Comparison of ENCODE assay signal across 21 cellular contexts in the genomic region with DNA sequence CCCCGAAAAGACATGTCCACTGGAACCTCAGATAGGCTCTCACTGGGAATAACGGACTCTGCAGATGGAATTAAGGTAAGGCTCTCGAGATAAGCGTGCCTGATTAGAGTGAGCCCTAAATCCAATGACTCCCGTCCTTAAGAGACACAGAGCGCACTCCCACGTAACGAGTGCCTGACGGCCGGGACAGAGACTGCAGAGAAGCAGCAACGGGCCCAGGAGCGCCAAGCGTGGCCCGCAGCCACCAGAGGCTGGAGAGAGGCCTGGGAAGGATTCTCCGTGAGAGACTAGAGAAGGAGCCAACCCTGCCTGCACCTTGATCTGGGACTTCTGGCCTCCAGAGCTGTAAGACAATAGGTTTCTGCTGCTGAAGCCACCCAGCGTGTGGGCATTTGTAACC.
"Had no signal": no experiment of that assay in that cellular context is flagged by ENCODE, and none has a peak within 500 bp of the region (broad histone marks: within the 10 kb centered on the region; RNA-seq: fewer than 3 reads in every experiment).

No MANE protein-coding gene starts in this region.

- H3K4me2 ChIP-seq: smooth muscle cell had no signal

- H3K4me3 ChIP-seq: body of pancreas, left lung, pancreas, smooth muscle cell, transverse colon, uterus had no signal

- H3K27me3 ChIP-seq: body of pancreas, foreskin keratinocyte, left lung, neutrophil, pancreas, transverse colon, uterus had no signal

- H3K4me1 ChIP-seq: pancreas, uterus had no signal

- H3K36me3 Mint-ChIP-seq: stimulated activated memory B cell treated with anti-CD40 and anti-IgM and Interleukin-4, amounts not matched to agents 10 μg/mL and 1 μg/mL and 100 μg/mL, for 72 hours had no signal

- H3K4me1 Mint-ChIP-seq: activated CD4-positive, alpha-beta memory T cell treated with anti-CD3 and anti-CD28 coated beads, Interleukin-2, amount 10 ng/mL, durations not matched to agents 7 days and 5 days; activated CD4-positive, alpha-beta T cell treated with anti-CD3 and anti-CD28 coated beads, Interleukin-2, amount 10 ng/mL, durations not matched to agents 24 days and 14 days had no signal

- H3K36me3 ChIP-seq: left lung, neutrophil, pancreas, transverse colon, uterus had no signal

- DNase-seq: activated CD4-positive, alpha-beta memory T cell treated with anti-CD3 and anti-CD28 coated beads, Interleukin-2, amount 10 ng/mL, durations not matched to agents 7 days and 5 days; activated CD4-positive, alpha-beta T cell treated with anti-CD3 and anti-CD28 coated beads, Interleukin-2, amount 10 ng/mL, durations not matched to agents 24 days and 14 days; activated effector memory CD4-positive, alpha-beta T cell treated with Interleukin-2 at 50 U/mL for 16 hours; activated naive CD4-positive, alpha-beta T cell treated with anti-CD3 and anti-CD28 coated beads for 36 hours; activated T-cell treated with anti-CD3 and anti-CD28 coated beads, Interleukin-2, amount 50 U/mL, for 72 hours; body of pancreas; effector CD4-positive, alpha-beta T cell; foreskin keratinocyte; glutamatergic neuron; hippocampal formation; kidney glomerular epithelial cell; left lung; naive thymus-derived CD4-positive, alpha-beta T cell; pancreas; stimulated activated CD4-positive, alpha-beta T cell treated with anti-CD3 and anti-CD28 coated beads, Interleukin-15, amount 100 ng/mL, for 24 hours; transverse colon; uterus had no signal

- H3K27me3 Mint-ChIP-seq: activated CD4-positive, alpha-beta memory T cell treated with anti-CD3 and anti-CD28 coated beads, Interleukin-2, amount 10 ng/mL, durations not matched to agents 7 days and 5 days; activated CD4-positive, alpha-beta T cell treated with anti-CD3 and anti-CD28 coated beads, Interleukin-2, amount 10 ng/mL, durations not matched to agents 24 days and 14 days had no signal

- H3K27ac ChIP-seq: body of pancreas, foreskin keratinocyte, left lung, neutrophil, pancreas, transverse colon, uterus had no signal

- H3K9me3 ChIP-seq: body of pancreas, left lung, neutrophil, pancreas, transverse colon, uterus had no signal

- H3K27ac Mint-ChIP-seq: activated CD4-positive, alpha-beta memory T cell treated with anti-CD3 and anti-CD28 coated beads, Interleukin-2, amount 10 ng/mL, durations not matched to agents 7 days and 5 days; activated CD4-positive, alpha-beta T cell treated with anti-CD3 and anti-CD28 coated beads, Interleukin-2, amount 10 ng/mL, durations not matched to agents 24 days and 14 days; activated naive CD4-positive, alpha-beta T cell treated with anti-CD3 and anti-CD28 coated beads for 36 hours; activated T-cell treated with anti-CD3 and anti-CD28 coated beads, Interleukin-2, amount 50 U/mL, for 72 hours; dendritic cell treated with granulocyte-macrophage colony-stimulating factor and Interleukin-4, amounts not matched to agents 40 ng/mL and 50 ng/mL, for 4 days; naive thymus-derived CD4-positive, alpha-beta T cell; stimulated activated memory B cell treated with anti-CD40 and anti-IgM and Interleukin-4, amounts not matched to agents 10 μg/mL and 1 μg/mL and 100 μg/mL, for 72 hours had no signal

- H3K4me3 Mint-ChIP-seq: activated CD4-positive, alpha-beta memory T cell treated with anti-CD3 and anti-CD28 coated beads, Interleukin-2, amount 10 ng/mL, durations not matched to agents 7 days and 5 days; activated CD4-positive, alpha-beta T cell treated with anti-CD3 and anti-CD28 coated beads, Interleukin-2, amount 10 ng/mL, durations not matched to agents 24 days and 14 days; activated naive CD4-positive, alpha-beta T cell treated with anti-CD3 and anti-CD28 coated beads for 36 hours; activated T-cell treated with anti-CD3 and anti-CD28 coated beads, Interleukin-2, amount 50 U/mL, for 72 hours; dendritic cell treated with granulocyte-macrophage colony-stimulating factor and Interleukin-4, amounts not matched to agents 40 ng/mL and 50 ng/mL, for 4 days; naive thymus-derived CD4-positive, alpha-beta T cell; stimulated activated memory B cell treated with anti-CD40 and anti-IgM and Interleukin-4, amounts not matched to agents 10 μg/mL and 1 μg/mL and 100 μg/mL, for 72 hours had no signal

- H3K9me3 Mint-ChIP-seq: activated CD4-positive, alpha-beta memory T cell treated with anti-CD3 and anti-CD28 coated beads, Interleukin-2, amount 10 ng/mL, durations not matched to agents 7 days and 5 days; activated CD4-positive, alpha-beta T cell treated with anti-CD3 and anti-CD28 coated beads, Interleukin-2, amount 10 ng/mL, durations not matched to agents 24 days and 14 days; activated naive CD4-positive, alpha-beta T cell treated with anti-CD3 and anti-CD28 coated beads for 36 hours; activated T-cell treated with anti-CD3 and anti-CD28 coated beads, Interleukin-2, amount 50 U/mL, for 72 hours; dendritic cell treated with granulocyte-macrophage colony-stimulating factor and Interleukin-4, amounts not matched to agents 40 ng/mL and 50 ng/mL, for 4 days; naive thymus-derived CD4-positive, alpha-beta T cell; stimulated activated memory B cell treated with anti-CD40 and anti-IgM and Interleukin-4, amounts not matched to agents 10 μg/mL and 1 μg/mL and 100 μg/mL, for 72 hours had no signal
